In the genomic region with DNA sequence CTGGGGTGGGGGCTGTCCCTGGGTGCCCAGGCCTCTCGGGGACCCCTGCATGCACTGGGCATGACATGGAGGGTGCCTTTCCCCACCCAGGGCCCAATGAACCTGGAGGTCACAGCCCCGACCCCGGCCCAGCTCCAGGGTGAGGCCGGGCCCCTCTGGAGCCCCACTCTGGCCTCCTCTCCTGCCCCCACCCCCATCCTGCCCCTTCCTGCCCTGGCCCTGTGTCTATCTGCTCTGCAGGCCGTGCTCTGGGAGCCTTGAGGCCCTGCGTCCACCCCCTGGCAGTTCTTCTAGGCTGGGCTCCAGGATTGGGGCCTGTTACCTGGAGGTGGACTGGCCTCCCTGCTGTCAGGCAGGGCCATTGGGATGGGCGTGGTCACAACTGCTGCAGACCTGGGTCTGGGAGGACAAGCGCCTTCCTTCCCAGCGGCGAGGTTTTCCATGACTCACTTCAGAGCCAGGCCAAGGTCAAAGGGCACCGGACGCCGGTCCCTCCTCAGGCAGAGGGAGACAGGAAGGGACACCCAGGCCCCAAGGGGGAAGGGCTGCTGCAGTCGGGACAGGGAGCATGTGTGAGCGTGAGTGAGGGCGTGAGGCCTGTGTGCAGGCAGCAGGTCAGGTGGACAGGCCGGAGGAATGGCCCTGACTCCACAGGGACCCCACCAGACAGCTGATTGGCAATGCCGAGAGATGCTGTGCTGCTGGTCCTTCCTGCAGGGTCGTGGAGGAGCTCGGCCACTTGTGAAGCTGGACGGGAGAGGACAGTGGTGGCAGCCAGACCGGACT, we compare ENCODE assay signal across 1 cellular context.
TF ChIP-seq lines count a peak whose summit lies in the region.

No MANE protein-coding gene starts in this region.

TF ChIP-seq in HepG2, 621 proteins besides CTCF, POLR2A, EP300 and RAD21 (continued from another document and continues in another):
- TF ChIP-seq, protein P1, sequence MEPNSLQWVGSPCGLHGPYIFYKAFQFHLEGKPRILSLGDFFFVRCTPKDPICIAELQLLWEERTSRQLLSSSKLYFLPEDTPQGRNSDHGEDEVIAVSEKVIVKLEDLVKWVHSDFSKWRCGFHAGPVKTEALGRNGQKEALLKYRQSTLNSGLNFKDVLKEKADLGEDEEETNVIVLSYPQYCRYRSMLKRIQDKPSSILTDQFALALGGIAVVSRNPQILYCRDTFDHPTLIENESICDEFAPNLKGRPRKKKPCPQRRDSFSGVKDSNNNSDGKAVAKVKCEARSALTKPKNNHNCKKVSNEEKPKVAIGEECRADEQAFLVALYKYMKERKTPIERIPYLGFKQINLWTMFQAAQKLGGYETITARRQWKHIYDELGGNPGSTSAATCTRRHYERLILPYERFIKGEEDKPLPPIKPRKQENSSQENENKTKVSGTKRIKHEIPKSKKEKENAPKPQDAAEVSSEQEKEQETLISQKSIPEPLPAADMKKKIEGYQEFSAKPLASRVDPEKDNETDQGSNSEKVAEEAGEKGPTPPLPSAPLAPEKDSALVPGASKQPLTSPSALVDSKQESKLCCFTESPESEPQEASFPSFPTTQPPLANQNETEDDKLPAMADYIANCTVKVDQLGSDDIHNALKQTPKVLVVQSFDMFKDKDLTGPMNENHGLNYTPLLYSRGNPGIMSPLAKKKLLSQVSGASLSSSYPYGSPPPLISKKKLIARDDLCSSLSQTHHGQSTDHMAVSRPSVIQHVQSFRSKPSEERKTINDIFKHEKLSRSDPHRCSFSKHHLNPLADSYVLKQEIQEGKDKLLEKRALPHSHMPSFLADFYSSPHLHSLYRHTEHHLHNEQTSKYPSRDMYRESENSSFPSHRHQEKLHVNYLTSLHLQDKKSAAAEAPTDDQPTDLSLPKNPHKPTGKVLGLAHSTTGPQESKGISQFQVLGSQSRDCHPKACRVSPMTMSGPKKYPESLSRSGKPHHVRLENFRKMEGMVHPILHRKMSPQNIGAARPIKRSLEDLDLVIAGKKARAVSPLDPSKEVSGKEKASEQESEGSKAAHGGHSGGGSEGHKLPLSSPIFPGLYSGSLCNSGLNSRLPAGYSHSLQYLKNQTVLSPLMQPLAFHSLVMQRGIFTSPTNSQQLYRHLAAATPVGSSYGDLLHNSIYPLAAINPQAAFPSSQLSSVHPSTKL (CRISPR knock-in tag; IDR thresholded peaks at IDR 0.05) = peak; percentile 63
- no peak for TF ChIP-seq SUZ12 (IDR thresholded peaks at IDR 0.05; ENCODE audit: low read depth, low read length)
- no peak; the same call in 1 of the 2 replicates for TF ChIP-seq SAFB2 (CRISPR knock-in tag; IDR thresholded peaks at IDR 0.05; ENCODE audit: borderline replicate concordance, low read depth)
- no peak for TF ChIP-seq ATF7 (IDR thresholded peaks at IDR 0.05)
- TF ChIP-seq ATF7 (CRISPR knock-in tag; IDR thresholded peaks at IDR 0.05) = no peak
- TF ChIP-seq, protein P2, sequence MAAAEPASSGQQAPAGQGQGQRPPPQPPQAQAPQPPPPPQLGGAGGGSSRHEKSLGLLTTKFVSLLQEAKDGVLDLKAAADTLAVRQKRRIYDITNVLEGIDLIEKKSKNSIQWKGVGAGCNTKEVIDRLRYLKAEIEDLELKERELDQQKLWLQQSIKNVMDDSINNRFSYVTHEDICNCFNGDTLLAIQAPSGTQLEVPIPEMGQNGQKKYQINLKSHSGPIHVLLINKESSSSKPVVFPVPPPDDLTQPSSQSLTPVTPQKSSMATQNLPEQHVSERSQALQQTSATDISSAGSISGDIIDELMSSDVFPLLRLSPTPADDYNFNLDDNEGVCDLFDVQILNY (CRISPR knock-in tag; conservative IDR thresholded peaks at IDR 0.05) = no peak
- no peak for TF ChIP-seq XBP1 (CRISPR knock-in tag; IDR thresholded peaks at IDR 0.05)
- TF ChIP-seq, protein P3, sequence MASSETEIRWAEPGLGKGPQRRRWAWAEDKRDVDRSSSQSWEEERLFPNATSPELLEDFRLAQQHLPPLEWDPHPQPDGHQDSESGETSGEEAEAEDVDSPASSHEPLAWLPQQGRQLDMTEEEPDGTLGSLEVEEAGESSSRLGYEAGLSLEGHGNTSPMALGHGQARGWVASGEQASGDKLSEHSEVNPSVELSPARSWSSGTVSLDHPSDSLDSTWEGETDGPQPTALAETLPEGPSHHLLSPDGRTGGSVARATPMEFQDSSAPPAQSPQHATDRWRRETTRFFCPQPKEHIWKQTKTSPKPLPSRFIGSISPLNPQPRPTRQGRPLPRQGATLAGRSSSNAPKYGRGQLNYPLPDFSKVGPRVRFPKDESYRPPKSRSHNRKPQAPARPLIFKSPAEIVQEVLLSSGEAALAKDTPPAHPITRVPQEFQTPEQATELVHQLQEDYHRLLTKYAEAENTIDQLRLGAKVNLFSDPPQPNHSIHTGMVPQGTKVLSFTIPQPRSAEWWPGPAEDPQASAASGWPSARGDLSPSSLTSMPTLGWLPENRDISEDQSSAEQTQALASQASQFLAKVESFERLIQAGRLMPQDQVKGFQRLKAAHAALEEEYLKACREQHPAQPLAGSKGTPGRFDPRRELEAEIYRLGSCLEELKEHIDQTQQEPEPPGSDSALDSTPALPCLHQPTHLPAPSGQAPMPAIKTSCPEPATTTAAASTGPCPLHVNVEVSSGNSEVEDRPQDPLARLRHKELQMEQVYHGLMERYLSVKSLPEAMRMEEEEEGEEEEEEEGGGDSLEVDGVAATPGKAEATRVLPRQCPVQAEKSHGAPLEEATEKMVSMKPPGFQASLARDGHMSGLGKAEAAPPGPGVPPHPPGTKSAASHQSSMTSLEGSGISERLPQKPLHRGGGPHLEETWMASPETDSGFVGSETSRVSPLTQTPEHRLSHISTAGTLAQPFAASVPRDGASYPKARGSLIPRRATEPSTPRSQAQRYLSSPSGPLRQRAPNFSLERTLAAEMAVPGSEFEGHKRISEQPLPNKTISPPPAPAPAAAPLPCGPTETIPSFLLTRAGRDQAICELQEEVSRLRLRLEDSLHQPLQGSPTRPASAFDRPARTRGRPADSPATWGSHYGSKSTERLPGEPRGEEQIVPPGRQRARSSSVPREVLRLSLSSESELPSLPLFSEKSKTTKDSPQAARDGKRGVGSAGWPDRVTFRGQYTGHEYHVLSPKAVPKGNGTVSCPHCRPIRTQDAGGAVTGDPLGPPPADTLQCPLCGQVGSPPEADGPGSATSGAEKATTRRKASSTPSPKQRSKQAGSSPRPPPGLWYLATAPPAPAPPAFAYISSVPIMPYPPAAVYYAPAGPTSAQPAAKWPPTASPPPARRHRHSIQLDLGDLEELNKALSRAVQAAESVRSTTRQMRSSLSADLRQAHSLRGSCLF (CRISPR knock-in tag; IDR thresholded peaks at IDR 0.05; ENCODE audit: borderline replicate concordance) = no peak
- no peak for TF ChIP-seq ZNF713 (CRISPR knock-in tag; IDR thresholded peaks at IDR 0.05)
- TF ChIP-seq GPN1 (CRISPR knock-in tag; IDR thresholded peaks at IDR 0.05; ENCODE audit: borderline replicate concordance) = no peak
- TF ChIP-seq TGIF2 (CRISPR knock-in tag; IDR thresholded peaks at IDR 0.05) = no peak
- no peak for TF ChIP-seq NCOA1 (CRISPR knock-in tag; IDR thresholded peaks at IDR 0.05)
- TF ChIP-seq ZFP82 (CRISPR knock-in tag; IDR thresholded peaks at IDR 0.05; ENCODE audit: borderline replicate concordance) = no peak
- no peak for TF ChIP-seq ZNF567 (CRISPR knock-in tag; IDR thresholded peaks at IDR 0.05; ENCODE audit: borderline replicate concordance)
- TF ChIP-seq GTF3A (CRISPR knock-in tag; conservative IDR thresholded peaks at IDR 0.05) = no peak
- no peak for TF ChIP-seq SIN3A (IDR thresholded peaks at IDR 0.05; ENCODE audit: borderline replicate concordance, low read depth, low read length)
- TF ChIP-seq SATB2 (CRISPR knock-in tag; IDR thresholded peaks at IDR 0.05) = no peak
- TF ChIP-seq HNF4A (CRISPR knock-in tag; IDR thresholded peaks at IDR 0.05) = peak; percentile 84
- TF ChIP-seq ZBTB20 (CRISPR knock-in tag; IDR thresholded peaks at IDR 0.05; ENCODE audit: borderline replicate concordance, low read depth) = 0 out of 2 replicates have a peak, but pooled peaks have one; percentile 85
- peak; percentile 71; the same call in 1 of the 2 replicates for TF ChIP-seq KLF12 (CRISPR knock-in tag; IDR thresholded peaks at IDR 0.05; ENCODE audit: borderline replicate concordance)
- TF ChIP-seq ZNF317 (CRISPR knock-in tag; IDR thresholded peaks at IDR 0.05) = 0 out of 2 replicates have a peak, but pooled peaks have one; percentile 42
- no peak for TF ChIP-seq ZNF460 (CRISPR knock-in tag; IDR thresholded peaks at IDR 0.05; ENCODE audit: borderline replicate concordance)
- TF ChIP-seq ZNF225 (CRISPR knock-in tag; IDR thresholded peaks at IDR 0.05) = 0 out of 2 replicates have a peak, but pooled peaks have one; percentile 63
- TF ChIP-seq FOXP1 (IDR thresholded peaks at IDR 0.05) = no peak
- TF ChIP-seq FOXP1 (CRISPR knock-in tag; IDR thresholded peaks at IDR 0.05) = peak; percentile 37; the same call in 1 of the 2 replicates
- TF ChIP-seq RXRB (CRISPR knock-in tag; IDR thresholded peaks at IDR 0.05; ENCODE audit: borderline replicate concordance) = peak; percentile 88
- TF ChIP-seq, protein P4, sequence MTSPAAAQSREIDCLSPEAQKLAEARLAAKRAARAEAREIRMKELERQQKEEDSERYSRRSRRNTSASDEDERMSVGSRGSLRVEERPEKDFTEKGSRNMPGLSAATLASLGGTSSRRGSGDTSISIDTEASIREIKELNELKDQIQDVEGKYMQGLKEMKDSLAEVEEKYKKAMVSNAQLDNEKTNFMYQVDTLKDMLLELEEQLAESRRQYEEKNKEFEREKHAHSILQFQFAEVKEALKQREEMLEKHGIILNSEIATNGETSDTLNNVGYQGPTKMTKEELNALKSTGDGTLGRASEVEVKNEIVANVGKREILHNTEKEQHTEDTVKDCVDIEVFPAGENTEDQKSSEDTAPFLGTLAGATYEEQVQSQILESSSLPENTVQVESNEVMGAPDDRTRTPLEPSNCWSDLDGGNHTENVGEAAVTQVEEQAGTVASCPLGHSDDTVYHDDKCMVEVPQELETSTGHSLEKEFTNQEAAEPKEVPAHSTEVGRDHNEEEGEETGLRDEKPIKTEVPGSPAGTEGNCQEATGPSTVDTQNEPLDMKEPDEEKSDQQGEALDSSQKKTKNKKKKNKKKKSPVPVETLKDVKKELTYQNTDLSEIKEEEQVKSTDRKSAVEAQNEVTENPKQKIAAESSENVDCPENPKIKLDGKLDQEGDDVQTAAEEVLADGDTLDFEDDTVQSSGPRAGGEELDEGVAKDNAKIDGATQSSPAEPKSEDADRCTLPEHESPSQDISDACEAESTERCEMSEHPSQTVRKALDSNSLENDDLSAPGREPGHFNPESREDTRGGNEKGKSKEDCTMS (CRISPR knock-in tag; conservative IDR thresholded peaks at IDR 0.05) = no peak
- TF ChIP-seq, protein P5, sequence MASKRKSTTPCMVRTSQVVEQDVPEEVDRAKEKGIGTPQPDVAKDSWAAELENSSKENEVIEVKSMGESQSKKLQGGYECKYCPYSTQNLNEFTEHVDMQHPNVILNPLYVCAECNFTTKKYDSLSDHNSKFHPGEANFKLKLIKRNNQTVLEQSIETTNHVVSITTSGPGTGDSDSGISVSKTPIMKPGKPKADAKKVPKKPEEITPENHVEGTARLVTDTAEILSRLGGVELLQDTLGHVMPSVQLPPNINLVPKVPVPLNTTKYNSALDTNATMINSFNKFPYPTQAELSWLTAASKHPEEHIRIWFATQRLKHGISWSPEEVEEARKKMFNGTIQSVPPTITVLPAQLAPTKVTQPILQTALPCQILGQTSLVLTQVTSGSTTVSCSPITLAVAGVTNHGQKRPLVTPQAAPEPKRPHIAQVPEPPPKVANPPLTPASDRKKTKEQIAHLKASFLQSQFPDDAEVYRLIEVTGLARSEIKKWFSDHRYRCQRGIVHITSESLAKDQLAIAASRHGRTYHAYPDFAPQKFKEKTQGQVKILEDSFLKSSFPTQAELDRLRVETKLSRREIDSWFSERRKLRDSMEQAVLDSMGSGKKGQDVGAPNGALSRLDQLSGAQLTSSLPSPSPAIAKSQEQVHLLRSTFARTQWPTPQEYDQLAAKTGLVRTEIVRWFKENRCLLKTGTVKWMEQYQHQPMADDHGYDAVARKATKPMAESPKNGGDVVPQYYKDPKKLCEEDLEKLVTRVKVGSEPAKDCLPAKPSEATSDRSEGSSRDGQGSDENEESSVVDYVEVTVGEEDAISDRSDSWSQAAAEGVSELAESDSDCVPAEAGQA (IDR thresholded peaks at IDR 0.05; ENCODE audit: low read depth) = 0 out of 2 replicates have a peak, but pooled peaks have one; percentile 37
- TF ChIP-seq, protein P5 (CRISPR knock-in tag; IDR thresholded peaks at IDR 0.05; ENCODE audit: borderline replicate concordance) = no peak
- TF ChIP-seq, protein P6, sequence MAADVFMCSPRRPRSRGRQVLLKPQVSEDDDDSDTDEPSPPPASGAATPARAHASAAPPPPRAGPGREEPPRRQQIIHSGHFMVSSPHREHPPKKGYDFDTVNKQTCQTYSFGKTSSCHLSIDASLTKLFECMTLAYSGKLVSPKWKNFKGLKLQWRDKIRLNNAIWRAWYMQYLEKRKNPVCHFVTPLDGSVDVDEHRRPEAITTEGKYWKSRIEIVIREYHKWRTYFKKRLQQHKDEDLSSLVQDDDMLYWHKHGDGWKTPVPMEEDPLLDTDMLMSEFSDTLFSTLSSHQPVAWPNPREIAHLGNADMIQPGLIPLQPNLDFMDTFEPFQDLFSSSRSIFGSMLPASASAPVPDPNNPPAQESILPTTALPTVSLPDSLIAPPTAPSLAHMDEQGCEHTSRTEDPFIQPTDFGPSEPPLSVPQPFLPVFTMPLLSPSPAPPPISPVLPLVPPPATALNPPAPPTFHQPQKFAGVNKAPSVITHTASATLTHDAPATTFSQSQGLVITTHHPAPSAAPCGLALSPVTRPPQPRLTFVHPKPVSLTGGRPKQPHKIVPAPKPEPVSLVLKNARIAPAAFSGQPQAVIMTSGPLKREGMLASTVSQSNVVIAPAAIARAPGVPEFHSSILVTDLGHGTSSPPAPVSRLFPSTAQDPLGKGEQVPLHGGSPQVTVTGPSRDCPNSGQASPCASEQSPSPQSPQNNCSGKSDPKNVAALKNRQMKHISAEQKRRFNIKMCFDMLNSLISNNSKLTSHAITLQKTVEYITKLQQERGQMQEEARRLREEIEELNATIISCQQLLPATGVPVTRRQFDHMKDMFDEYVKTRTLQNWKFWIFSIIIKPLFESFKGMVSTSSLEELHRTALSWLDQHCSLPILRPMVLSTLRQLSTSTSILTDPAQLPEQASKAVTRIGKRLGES (CRISPR knock-in tag; IDR thresholded peaks at IDR 0.05; ENCODE audit: borderline replicate concordance) = no peak
